1 cellular context compared by ENCODE assay signal in the genomic region with DNA sequence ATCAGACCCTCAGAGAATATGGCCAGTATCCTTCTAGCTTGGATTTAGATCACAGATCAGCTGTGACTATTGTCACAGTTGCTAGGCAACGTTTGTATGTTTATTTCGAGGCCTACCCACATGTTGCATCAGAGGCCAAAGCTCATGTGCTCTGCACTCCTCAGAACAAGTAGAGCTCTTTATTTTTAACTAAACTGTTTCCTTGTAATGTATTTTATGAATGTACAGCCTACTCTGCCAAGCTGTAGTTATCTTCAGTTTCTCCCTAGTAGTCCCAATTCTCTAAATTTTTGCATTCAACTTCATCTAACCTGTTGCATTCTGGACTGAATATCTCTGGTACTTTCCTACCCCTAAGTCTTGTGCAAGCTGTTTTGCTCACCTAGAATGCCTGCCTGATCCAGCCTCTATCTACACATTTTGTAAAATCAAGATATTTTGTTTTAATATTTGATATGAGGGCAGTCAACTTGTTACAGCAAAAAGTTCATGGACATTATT.
TF ChIP-seq lines count a peak whose summit lies in the region.

No MANE protein-coding gene starts in this region.

TF ChIP-seq in GM12878, 131 proteins besides CTCF, POLR2A, EP300 and RAD21 (continued from another document and continues in another):
- TF ChIP-seq CEBPZ (IDR thresholded peaks at IDR 0.05; ENCODE audit: low read depth, low read length), result no peak
- TF ChIP-seq SPI1 (IDR thresholded peaks at IDR 0.05; ENCODE audit: borderline replicate concordance, insufficient read depth, low read depth, low read length), result no peak
- no peak for TF ChIP-seq ZNF274 (IDR thresholded peaks at IDR 0.05; ENCODE audit: insufficient read depth, insufficient read length)
- no peak for TF ChIP-seq TBL1XR1 (IDR thresholded peaks at IDR 0.05; ENCODE audit: low read depth, low read length)
- TF ChIP-seq BRCA1 (IDR thresholded peaks at IDR 0.05; ENCODE audit: low read depth, low read length), result no peak
- TF ChIP-seq PAX5 (IDR thresholded peaks at IDR 0.05; ENCODE audit: borderline replicate concordance, low read depth, low read length), result no peak
- TF ChIP-seq MXI1 (IDR thresholded peaks at IDR 0.05; ENCODE audit: low read depth, low read length), result peak; percentile 89
- TF ChIP-seq ZBED1 (IDR thresholded peaks at IDR 0.05; ENCODE audit: borderline replicate concordance), result no peak
- peak in 1 of 2 experiments; percentile 32; a peak in 1 of 4 replicates for TF ChIP-seq CEBPB (IDR thresholded peaks at IDR 0.05; ENCODE audit: borderline replicate concordance in 1 of 2, low read depth in 2 of 2, low read length in 2 of 2)
- TF ChIP-seq DPF2 (IDR thresholded peaks at IDR 0.05), result no peak
- no peak for TF ChIP-seq MTA2 (IDR thresholded peaks at IDR 0.05; ENCODE audit: low read depth)
- TF ChIP-seq SMAD1 (IDR thresholded peaks at IDR 0.05; ENCODE audit: low read depth, partially characterized antibody), result no peak
- TF ChIP-seq SP1 (IDR thresholded peaks at IDR 0.05; ENCODE audit: low read depth, low read length), result no peak
- no peak for TF ChIP-seq NR2C2 (IDR thresholded peaks at IDR 0.05; ENCODE audit: borderline replicate concordance, control insufficient read depth, insufficient read length, low read depth)
- TF ChIP-seq CUX1 (IDR thresholded peaks at IDR 0.05; ENCODE audit: insufficient replicate concordance, low read depth, low read length), result peak; percentile 43
- TF ChIP-seq, protein P1, sequence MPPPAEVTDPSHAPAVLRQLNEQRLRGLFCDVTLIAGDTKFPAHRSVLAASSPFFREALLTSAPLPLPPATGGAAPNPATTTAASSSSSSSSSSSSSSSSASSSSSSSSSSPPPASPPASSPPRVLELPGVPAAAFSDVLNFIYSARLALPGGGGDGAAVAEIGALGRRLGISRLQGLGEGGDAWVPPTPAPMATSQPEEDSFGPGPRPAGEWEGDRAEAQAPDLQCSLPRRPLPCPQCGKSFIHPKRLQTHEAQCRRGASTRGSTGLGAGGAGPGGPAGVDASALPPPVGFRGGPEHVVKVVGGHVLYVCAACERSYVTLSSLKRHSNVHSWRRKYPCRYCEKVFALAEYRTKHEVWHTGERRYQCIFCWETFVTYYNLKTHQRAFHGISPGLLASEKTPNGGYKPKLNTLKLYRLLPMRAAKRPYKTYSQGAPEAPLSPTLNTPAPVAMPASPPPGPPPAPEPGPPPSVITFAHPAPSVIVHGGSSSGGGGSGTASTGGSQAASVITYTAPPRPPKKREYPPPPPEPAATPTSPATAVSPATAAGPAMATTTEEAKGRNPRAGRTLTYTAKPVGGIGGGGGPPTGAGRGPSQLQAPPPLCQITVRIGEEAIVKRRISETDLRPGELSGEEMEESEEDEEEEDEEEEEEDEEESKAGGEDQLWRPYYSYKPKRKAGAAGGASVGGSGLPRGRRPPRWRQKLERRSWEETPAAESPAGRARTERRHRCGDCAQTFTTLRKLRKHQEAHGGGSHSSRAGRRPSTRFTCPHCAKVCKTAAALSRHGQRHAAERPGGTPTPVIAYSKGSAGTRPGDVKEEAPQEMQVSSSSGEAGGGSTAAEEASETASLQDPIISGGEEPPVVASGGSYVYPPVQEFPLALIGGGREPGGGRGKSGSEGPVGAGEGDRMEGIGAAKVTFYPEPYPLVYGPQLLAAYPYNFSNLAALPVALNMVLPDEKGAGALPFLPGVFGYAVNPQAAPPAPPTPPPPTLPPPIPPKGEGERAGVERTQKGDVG (CRISPR knock-in tag; IDR thresholded peaks at IDR 0.05), result no peak
- TF ChIP-seq, protein P2, sequence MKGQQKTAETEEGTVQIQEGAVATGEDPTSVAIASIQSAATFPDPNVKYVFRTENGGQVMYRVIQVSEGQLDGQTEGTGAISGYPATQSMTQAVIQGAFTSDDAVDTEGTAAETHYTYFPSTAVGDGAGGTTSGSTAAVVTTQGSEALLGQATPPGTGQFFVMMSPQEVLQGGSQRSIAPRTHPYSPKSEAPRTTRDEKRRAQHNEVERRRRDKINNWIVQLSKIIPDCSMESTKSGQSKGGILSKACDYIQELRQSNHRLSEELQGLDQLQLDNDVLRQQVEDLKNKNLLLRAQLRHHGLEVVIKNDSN (IDR thresholded peaks at IDR 0.05; ENCODE audit: borderline replicate concordance, extremely low read length, insufficient read depth, low read depth, low read length), result no peak
- TF ChIP-seq MAX (IDR thresholded peaks at IDR 0.05; ENCODE audit: low read depth, low read length), result no peak
- TF ChIP-seq MEF2B (IDR thresholded peaks at IDR 0.05; ENCODE audit: partially characterized antibody, poor library complexity, severe bottlenecking), result no peak
- no peak for TF ChIP-seq LARP7 (IDR thresholded peaks at IDR 0.05)
- TF ChIP-seq RFX5 (IDR thresholded peaks at IDR 0.05; ENCODE audit: low read depth, low read length), result 0 out of 2 replicates have a peak, but pooled peaks have one; percentile 19
- no peak for TF ChIP-seq FOXK2 (IDR thresholded peaks at IDR 0.05)
- TF ChIP-seq BMI1 (IDR thresholded peaks at IDR 0.05; ENCODE audit: borderline replicate concordance), result peak; percentile 93
- no peak for TF ChIP-seq IKZF2 (IDR thresholded peaks at IDR 0.05)
- TF ChIP-seq, protein P3, sequence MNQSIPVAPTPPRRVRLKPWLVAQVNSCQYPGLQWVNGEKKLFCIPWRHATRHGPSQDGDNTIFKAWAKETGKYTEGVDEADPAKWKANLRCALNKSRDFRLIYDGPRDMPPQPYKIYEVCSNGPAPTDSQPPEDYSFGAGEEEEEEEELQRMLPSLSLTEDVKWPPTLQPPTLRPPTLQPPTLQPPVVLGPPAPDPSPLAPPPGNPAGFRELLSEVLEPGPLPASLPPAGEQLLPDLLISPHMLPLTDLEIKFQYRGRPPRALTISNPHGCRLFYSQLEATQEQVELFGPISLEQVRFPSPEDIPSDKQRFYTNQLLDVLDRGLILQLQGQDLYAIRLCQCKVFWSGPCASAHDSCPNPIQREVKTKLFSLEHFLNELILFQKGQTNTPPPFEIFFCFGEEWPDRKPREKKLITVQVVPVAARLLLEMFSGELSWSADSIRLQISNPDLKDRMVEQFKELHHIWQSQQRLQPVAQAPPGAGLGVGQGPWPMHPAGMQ (IDR thresholded peaks at IDR 0.05; ENCODE audit: borderline replicate concordance), result no peak
- TF ChIP-seq MLLT1 (IDR thresholded peaks at IDR 0.05), result 0 out of 2 replicates have a peak, but pooled peaks have one; percentile 45
- no peak for TF ChIP-seq ZSCAN29 (IDR thresholded peaks at IDR 0.05)
- TF ChIP-seq E4F1 (IDR thresholded peaks at IDR 0.05; ENCODE audit: borderline replicate concordance, partially characterized antibody), result no peak
- no peak for TF ChIP-seq ESRRA (IDR thresholded peaks at IDR 0.05; ENCODE audit: low read length)
- no peak for TF ChIP-seq GABPA (IDR thresholded peaks at IDR 0.05; ENCODE audit: low read depth)
- TF ChIP-seq RELA (IDR thresholded peaks at IDR 0.05; ENCODE audit: borderline replicate concordance, partially characterized antibody), result no peak
